ENCODE assay signal across 1 cellular context in the genomic region with DNA sequence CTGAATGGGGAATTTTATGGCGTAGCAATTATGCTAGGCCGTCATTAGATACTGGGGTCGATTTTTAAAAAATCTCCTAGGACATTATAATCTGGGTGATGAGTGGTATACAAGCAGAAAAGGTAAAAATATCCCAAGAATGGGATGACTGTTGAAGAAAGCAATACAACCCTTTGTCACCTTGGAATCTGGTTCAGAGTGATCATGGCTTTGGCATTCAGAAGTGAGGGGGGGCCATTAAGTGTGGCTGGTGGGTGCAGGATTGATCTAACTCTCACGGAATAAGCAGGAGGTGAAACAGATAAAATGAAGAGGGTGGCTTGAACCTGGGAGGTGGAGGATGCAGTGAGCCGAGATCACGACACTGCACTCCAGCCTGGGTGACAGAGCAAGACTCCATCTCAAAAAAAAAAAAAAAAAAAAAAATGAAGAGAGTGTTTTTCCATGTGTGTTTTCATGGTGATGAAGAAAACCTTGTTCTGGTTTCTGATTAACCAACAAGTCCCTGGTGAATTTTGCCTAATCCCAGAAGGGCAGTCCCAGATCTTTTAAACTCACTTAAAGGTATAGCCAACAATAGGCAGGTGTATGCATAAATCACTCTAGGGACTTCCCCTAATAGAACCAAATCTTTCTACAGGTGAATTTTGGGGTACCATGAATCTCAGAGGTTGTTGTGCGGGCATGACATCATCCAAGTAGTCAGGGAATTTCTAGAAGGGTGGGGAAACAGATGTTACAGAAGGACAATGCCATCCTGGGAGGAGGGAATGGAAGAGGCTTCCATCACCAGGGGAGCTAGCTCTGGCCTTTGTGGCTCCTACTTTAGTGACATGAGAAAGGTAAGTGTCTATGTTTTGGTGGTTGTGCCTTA.
TF ChIP-seq lines count a peak whose summit lies in the region.

No MANE protein-coding gene starts in this region.

TF ChIP-seq in GM12878, 131 proteins besides CTCF, POLR2A, EP300 and RAD21 (continued from another document):
- TF ChIP-seq MEF2B (IDR thresholded peaks at IDR 0.05; ENCODE audit: partially characterized antibody, poor library complexity, severe bottlenecking) (peak; percentile 74), E2F4 (IDR thresholded peaks at IDR 0.05; ENCODE audit: low read depth, low read length) (no peak), SMARCA5 (IDR thresholded peaks at IDR 0.05) (no peak), EED (IDR thresholded peaks at IDR 0.05; ENCODE audit: low read depth) (no peak), ATF7 (IDR thresholded peaks at IDR 0.05; ENCODE audit: low read depth) (peak; percentile 82), ZNF384 (IDR thresholded peaks at IDR 0.05; ENCODE audit: borderline replicate concordance, low read depth, low read length) (0 out of 2 replicates have a peak, but pooled peaks have one; percentile 22)
